ENCODE assay signal across 1 cellular context in genomic region chr2:70641263-70641784, GRCh38.
TF ChIP-seq lines count a peak whose summit lies in the region.

No MANE protein-coding gene starts in this region.

TF ChIP-seq in WTC11, 78 proteins besides CTCF, POLR2A, EP300 and RAD21 (continued from another document):
- no peak for TF ChIP-seq CREB1 (CRISPR knock-in tag; IDR thresholded peaks at IDR 0.05)
- TF ChIP-seq SP1 (CRISPR knock-in tag; conservative IDR thresholded peaks at IDR 0.05): no peak
- TF ChIP-seq SMAD3 (CRISPR knock-in tag; IDR thresholded peaks at IDR 0.05; ENCODE audit: borderline replicate concordance): no peak
- TF ChIP-seq ZSCAN18 (CRISPR knock-in tag; IDR thresholded peaks at IDR 0.05): no peak
TF ChIP-seq in WTC11: peak in this region for 0.
